10 cellular contexts compared by ENCODE assay signal in genomic region chr16:28639959-28640358, GRCh38. TPM values are rescaled to one million over a fixed set of nuclear protein-coding genes. Genes with fewer than 3 reads are reported as not detected.
"Had no signal": no experiment of that assay in that cellular context is flagged by ENCODE, and none has a peak within 500 bp of the region (broad histone marks: within the 10 kb centered on the region; RNA-seq: fewer than 3 reads in every experiment).

No MANE protein-coding gene starts in this region.

RNA-seq across cellular contexts. Expression of gene NPIPB8, which starts 2.1 kb away (rescaled TPM):
- total RNA-seq: kidney epithelial cell, left ventricle myocardium inferior, lower leg skin, occipital lobe, osteocyte, vagina had no signal
- polyA plus RNA-seq: lung, psoas muscle, spleen, urinary bladder had no signal

RNA-seq across cellular contexts. Expression of gene SULT1A2, which starts 43.1 kb away (rescaled TPM):
- total RNA-seq: lower leg skin, occipital lobe, vagina had no signal
